In the genomic region with DNA sequence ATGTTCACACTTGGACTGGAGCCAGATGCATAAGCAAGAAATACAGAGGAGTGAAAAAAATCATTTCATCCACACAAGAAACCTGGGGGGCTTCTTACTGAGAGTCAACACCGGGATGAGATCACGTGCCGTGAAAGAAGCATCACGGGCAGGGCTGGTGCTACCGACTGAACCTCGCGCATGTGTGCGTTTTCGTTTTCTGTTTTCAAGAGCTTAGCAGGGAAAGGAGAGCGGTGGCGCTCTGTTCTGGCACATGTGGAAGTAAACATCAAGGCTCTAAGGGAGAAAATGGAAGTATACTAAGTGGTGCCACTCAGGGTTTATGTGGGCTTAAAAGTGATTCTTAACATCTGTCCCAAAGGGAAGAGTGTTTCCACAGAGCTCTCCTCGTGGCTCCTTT, we compare ENCODE assay signal across 14 cellular contexts. TPM values are rescaled to one million over a fixed set of nuclear protein-coding genes. Genes with fewer than 3 reads are reported as not detected.
DNase-seq lines count a peak whose midpoint lies in the region; ATAC-seq and TF ChIP-seq lines count a peak whose summit lies in the region.
"Had no signal": no experiment of that assay in that cellular context is flagged by ENCODE, and none has a peak within 500 bp of the region (broad histone marks: within the 10 kb centered on the region; RNA-seq: fewer than 3 reads in every experiment).

No MANE protein-coding gene starts in this region.

- TF ChIP-seq CTCF in left ventricle myocardium inferior (IDR thresholded peaks at IDR 0.05; ENCODE audit: borderline replicate concordance) (no peak), fibroblast of villous mesenchyme (IDR thresholded peaks at IDR 0.05; ENCODE audit: insufficient read depth, low read depth, low read length) (no peak), psoas muscle (IDR thresholded peaks at IDR 0.05) (no peak)

- intact Hi-C loops in left ventricle myocardium inferior (cut with micrococcal nuclease) (loop anchor here (10.0 kb wide), 1 partner anchor 57 kb away; the partner anchor contains the start of gene VGLL4), Right ventricle myocardium superior (cut with DNase I) (no loop called here), psoas muscle (cut with DNase I) (no loop called here)

- H3K36me3 ChIP-seq in left ventricle myocardium inferior (no peaks in the 10 kb centered on the region), psoas muscle (ENCODE audit: insufficient read depth in 1 of 2, low read depth in 1 of 2) (no peaks in the 10 kb centered on the region)

- H3K27me3 ChIP-seq in left ventricle myocardium inferior (ENCODE audit: low read depth) = no peaks in the 10 kb centered on the region
- no peaks in the 10 kb centered on the region for H3K27me3 ChIP-seq in psoas muscle (ENCODE audit: insufficient read depth in 3 of 3, low read length in 2 of 3)
- H3K27me3 ChIP-seq: SJSA1 had no signal

- ATAC-seq in Right ventricle myocardium superior (ENCODE audit: poor library complexity) = no peak
- no peak for ATAC-seq in psoas muscle
- no peak for ATAC-seq in HG03469 (IDR thresholded peaks at IDR 0.05; ENCODE audit: unreplicated experiment)
- ATAC-seq: activated naive CD8-positive, alpha-beta T cell treated with anti-CD3 and anti-CD28 coated beads, Interleukin-2, amount 50 U/mL, for 24 hours had no signal

- DNase-seq in left ventricle myocardium inferior (no peak), Right ventricle myocardium superior (no peak), fibroblast of villous mesenchyme (ENCODE audit: low read depth) (peak; percentile 70), psoas muscle (no peak), activated gamma-delta T cell (lab: John Stamatoyannopoulos, UW) (no peak), medulla oblongata (ENCODE audit: extremely low spot score) (no peak), SKM-1 treated with dmso at 0.1 percent for 144 hours (lab: John Stamatoyannopoulos, UW; ENCODE audit: unreplicated experiment) (no peak)
- DNase-seq: activated CD4-positive, alpha-beta T cell treated with anti-CD3 and anti-CD28 coated beads for 48 hours; activated naive CD8-positive, alpha-beta T cell treated with anti-CD3 and anti-CD28 coated beads, Interleukin-2, amount 50 U/mL, for 24 hours; NCI-H2107; NCI-H526 treated with DMSO at 0.1 percent for 48 hours; T-helper 9 cell had no signal

- H3K9me3 ChIP-seq in left ventricle myocardium inferior (replicated peaks) (no peaks in the 10 kb centered on the region), psoas muscle (no peaks in the 10 kb centered on the region)
- H3K9me3 ChIP-seq: SJSA1 had no signal

- H3K27ac ChIP-seq in left ventricle myocardium inferior (replicated peaks) = peak overlapping the region; percentile 87
- peak overlapping the region; percentile 33 for H3K27ac ChIP-seq in psoas muscle
- H3K27ac ChIP-seq: SJSA1 had no signal

- H3K4me3 ChIP-seq in left ventricle myocardium inferior (no peak overlapping the region), fibroblast of villous mesenchyme (ENCODE audit: low read depth, low read length) (no peak overlapping the region), psoas muscle (no peak overlapping the region)
- H3K4me3 ChIP-seq: SJSA1 had no signal

- 63 to 81% (median 76%) methylated on average over 12 of the region's 12 CpGs for WGBS in psoas muscle, 3 donors

- H3K4me1 ChIP-seq in left ventricle myocardium inferior (peaks cover 100% of the 10 kb centered on the region), psoas muscle (peaks cover 72% of the 10 kb centered on the region)

RNA-seq across cellular contexts. Expression of gene VGLL4, which starts 55.9 kb away (rescaled TPM):
- total RNA-seq in left ventricle myocardium inferior (29.3 TPM), Right ventricle myocardium superior (23.0 TPM), fibroblast of villous mesenchyme (45.7 and 65.6 TPM in 2 replicates), psoas muscle (10 to 100 TPM; 11.2 to 14.8 (median 12.7) TPM)
- 10 to 100 TPM in 1 of 3 donors, 1 to 10 TPM in 2; 8.0 to 14.5 (median 8.3) TPM for polyA plus RNA-seq in psoas muscle
